In the genomic region with DNA sequence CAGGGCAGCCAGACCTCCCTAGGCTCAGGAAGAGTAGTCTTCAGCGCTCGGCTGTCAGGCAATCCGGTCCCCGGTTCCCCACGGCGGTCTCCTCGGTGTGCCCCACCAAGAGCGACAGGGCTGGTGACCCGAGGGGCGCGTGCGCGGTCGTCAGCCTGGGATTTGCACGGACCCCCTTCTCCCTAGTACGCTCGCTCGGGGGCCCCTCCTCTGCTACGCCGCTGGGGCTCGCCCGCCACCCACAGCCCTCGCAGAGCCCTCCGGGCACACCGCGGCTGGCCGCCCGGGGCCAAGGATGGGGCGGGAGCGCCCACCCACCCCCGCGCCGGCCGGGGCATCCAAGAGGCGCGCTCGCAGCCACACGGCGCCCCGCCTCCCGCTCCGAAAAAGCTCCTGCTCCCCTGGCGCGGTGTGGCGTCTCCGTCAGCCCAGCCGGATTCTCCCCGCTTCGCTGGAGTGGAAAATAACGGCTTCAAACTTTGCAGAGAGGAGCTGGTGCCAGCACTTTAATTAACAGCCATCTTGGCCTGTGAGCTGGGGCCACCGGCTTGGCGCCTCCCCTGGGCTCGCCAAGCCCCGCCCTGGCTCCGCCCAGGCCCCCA, we compare ENCODE assay signal across 8 cellular contexts. TPM values are rescaled to one million over a fixed set of nuclear protein-coding genes. Genes with fewer than 3 reads are reported as not detected.
DNase-seq lines count a peak whose midpoint lies in the region; ATAC-seq lines count a peak whose summit lies in the region.

No MANE protein-coding gene starts in this region.

- DNase-seq in GM03348 (ENCODE audit: low spot score): peak; percentile 62
- peak; percentile 1 for DNase-seq in NCI-H774 (lab: John Stamatoyannopoulos, UW)
- peak; percentile 29 for DNase-seq in dermis blood vessel endothelial cell
- DNase-seq in midbrain (lab: John Stamatoyannopoulos, UW): peak; percentile 25
- DNase-seq in aorta: peak; percentile 68 to 85
- DNase-seq in hippocampal formation (lab: John Stamatoyannopoulos, UW): no peak

- H3K4me1 ChIP-seq in aorta (ENCODE audit: control insufficient read depth in 1 of 2, insufficient read depth in 2 of 2, low read length in 2 of 2): no peaks in the 10 kb centered on the region

- no peaks in the 10 kb centered on the region for H3K9me3 ChIP-seq in aorta (ENCODE audit: control insufficient read depth, low read length)

- ATAC-seq in aorta (ENCODE audit: low FRiP score) (no peak), GM19397 (IDR thresholded peaks at IDR 0.05; ENCODE audit: unreplicated experiment) (no peak), GM21529 (IDR thresholded peaks at IDR 0.05; ENCODE audit: unreplicated experiment) (no peak)

- H3K36me3 ChIP-seq in aorta (ENCODE audit: control insufficient read depth in 1 of 2, insufficient read depth in 2 of 2, low read length in 1 of 2): no peaks in the 10 kb centered on the region

- H3K27ac ChIP-seq in aorta (ENCODE audit: low read depth in 1 of 2, low read length in 2 of 2): no peak overlapping the region

- H3K27me3 ChIP-seq in aorta (ENCODE audit: control insufficient read depth in 1 of 2, insufficient read depth in 2 of 2, low read length in 1 of 2): no peaks in the 10 kb centered on the region

- WGBS in aorta, 2 donors: 0 to 2% methylated on average over 55 of the region's 55 CpGs

- H3K4me3 ChIP-seq in aorta (ENCODE audit: low read length in 2 of 2): no peak overlapping the region

- intact Hi-C loops in aorta (cut with DNase I): no loop called here

RNA-seq across cellular contexts. Expression of a gene that starts 2.1 kb away (rescaled TPM):
- total RNA-seq in dermis blood vessel endothelial cell (0.14 TPM in 1 of 2 replicates, not detected in the other), aorta (1 to 10 TPM in 1 of 2 donors, not detected in 1; 1.3 TPM)
- polyA plus RNA-seq in aorta: not detected

RNA-seq across cellular contexts. Expression of a gene that starts 22.7 kb away (rescaled TPM):
- 1.4 and 7.3 TPM in 2 replicates for total RNA-seq in dermis blood vessel endothelial cell
- 1 to 10 TPM in 1 of 2 donors, under 1 TPM in 1; 0.16 to 1.7 TPM for total RNA-seq in aorta
- polyA plus RNA-seq in aorta: under 1 TPM in 1 of 2 donors, not detected in 1; 0.05 TPM

RNA-seq across cellular contexts. Expression of a gene that starts 54.9 kb away (rescaled TPM):
- total RNA-seq in dermis blood vessel endothelial cell (0.51 TPM in 1 of 2 replicates, not detected in the other), aorta (10 to 100 TPM in 1 of 2 donors, 1 to 10 TPM in 1; 2.3 to 17.6 TPM)
- polyA plus RNA-seq in aorta: 1 to 10 TPM; 1.4 to 7.9 TPM

Comparison
In these comparisons a context has a peak if more than half of its experiments do, and no peak if none do; other contexts are left out.
1. DNase-seq: peak in GM03348 (single experiment), NCI-H774 (single experiment), dermis blood vessel endothelial cell (single experiment), midbrain (single experiment) and aorta (2 of 2); none in hippocampal formation (0 of 2).